Comparison of ENCODE assay signal across 8 cellular contexts in the genomic region with DNA sequence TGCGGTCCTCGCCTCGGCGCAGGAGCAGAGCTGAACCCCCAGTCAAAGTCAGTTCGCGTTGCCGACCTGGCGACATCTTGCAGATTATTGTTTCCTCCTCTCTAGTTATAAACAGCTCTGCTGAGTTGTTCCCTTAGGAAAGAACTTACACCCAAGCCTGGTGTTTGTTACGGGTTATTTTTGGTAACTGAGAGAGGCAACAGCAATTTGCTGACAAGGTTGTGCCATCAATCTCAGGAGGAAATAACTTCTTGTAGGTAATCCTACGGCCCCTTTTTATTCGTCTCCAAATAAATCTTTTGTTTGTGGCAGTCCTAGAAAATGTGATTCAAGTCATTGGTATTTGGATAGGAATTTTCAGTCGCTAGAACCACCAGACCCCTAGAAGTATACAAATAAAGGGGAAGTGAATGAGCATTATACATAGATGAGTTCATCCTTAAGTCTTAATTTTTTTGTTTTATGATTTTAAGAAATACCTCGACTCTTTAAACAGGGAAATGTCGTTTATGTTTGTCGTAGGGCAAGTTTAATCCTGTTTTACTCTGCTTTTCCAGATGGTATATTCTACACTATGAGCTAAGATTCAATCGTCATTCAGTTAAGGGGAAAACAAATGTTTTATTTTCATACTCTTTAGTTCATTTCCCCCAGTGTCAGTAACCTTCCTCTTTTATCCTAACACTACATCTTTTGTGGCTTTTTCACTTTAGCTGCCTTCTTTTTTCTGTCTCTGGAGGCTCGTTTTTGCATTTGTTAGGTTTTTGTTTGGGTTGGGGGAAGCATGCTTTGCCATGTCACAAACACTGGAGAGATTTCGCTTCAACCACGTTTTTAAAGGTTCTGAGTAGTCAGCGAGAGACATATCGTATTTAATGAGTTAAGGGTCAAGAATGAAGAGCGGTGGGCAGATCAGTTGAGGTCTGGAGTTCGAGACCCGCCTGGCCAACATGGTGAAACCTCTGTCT. TPM values are rescaled to one million over a fixed set of nuclear protein-coding genes. Genes with fewer than 3 reads are reported as not detected.
DNase-seq lines count a peak whose midpoint lies in the region; TF ChIP-seq lines count a peak whose summit lies in the region.

No MANE protein-coding gene starts in this region.

- peak; percentile 35 for DNase-seq in activated naive CD4-positive, alpha-beta T cell treated with Interleukin-2 at 50 U/mL for 16 hours
- DNase-seq in activated naive CD4-positive, alpha-beta T cell treated with anti-CD3 and anti-CD28 coated beads, Interleukin-2, amount 50 U/mL, for 16 hours = no peak
- peak; percentile 13 for DNase-seq in NCI-H460 (ENCODE audit: extremely low read depth, low read depth)
- no peak for DNase-seq in brain microvascular endothelial cell
- DNase-seq in kidney tubule cell (ENCODE audit: low spot score) = peak; percentile 81
- DNase-seq in suprapubic skin (ENCODE audit: low spot score in 2 of 2) = no peak
- DNase-seq in foreskin melanocyte = no peak
- DNase-seq in GM10248 (ENCODE audit: extremely low spot score) = no peak

- in situ Hi-C loops in brain microvascular endothelial cell (cut with HindIII; ENCODE audit: low pct_ligation_motif_present, low sequenced_read_pairs) = no loop called here

- no peaks in the 10 kb centered on the region for H3K9me3 ChIP-seq in suprapubic skin

- no peak for TF ChIP-seq EP300 in suprapubic skin (IDR thresholded peaks at IDR 0.05)

- H3K36me3 ChIP-seq in brain microvascular endothelial cell (replicated peaks) (no peaks in the 10 kb centered on the region), suprapubic skin (peaks cover 4% of the 10 kb centered on the region)

- H3K27me3 ChIP-seq in brain microvascular endothelial cell (replicated peaks) (no peaks in the 10 kb centered on the region), suprapubic skin (no peaks in the 10 kb centered on the region)

- TF ChIP-seq CTCF in brain microvascular endothelial cell (IDR thresholded peaks at IDR 0.05; ENCODE audit: low read depth, low read length, missing control alignments) (no peak), suprapubic skin (IDR thresholded peaks at IDR 0.05) (no peak), GM10248 (IDR thresholded peaks at IDR 0.05; ENCODE audit: control extremely low read depth, extremely low read depth, low read depth, missing control alignments) (no peak)

- H3K4me3 ChIP-seq in brain microvascular endothelial cell (ENCODE audit: low read depth, low read length) (peak overlapping the region; percentile 63), suprapubic skin (peak overlapping the region; percentile 91)

- CTCF ChIA-PET in GM10248 (lab: Yijun Ruan, JAX) = interaction anchor here (1.0 to 2.5 kb wide), 6 partner anchors 10 to 61 kb away, joined by 3 to 7 read pairs (median 4); no protein-coding TSS in a partner anchor

- H3K27ac ChIP-seq in brain microvascular endothelial cell (peak overlapping the region; percentile 14), suprapubic skin (peak overlapping the region; percentile 86)

- no peak for TF ChIP-seq POLR2A in suprapubic skin (IDR thresholded peaks at IDR 0.05)

- 28% methylated on average over 24 of the region's 24 CpGs for WGBS in suprapubic skin

- POLR2A ChIA-PET in GM10248 (lab: Yijun Ruan, JAX) = no interaction called here

- peaks cover 12% of the 10 kb centered on the region for H3K4me1 ChIP-seq in suprapubic skin

RNA-seq across cellular contexts. Expression of gene PM20D2, which starts 1.2 kb away (rescaled TPM):
- total RNA-seq in NCI-H460 (2014; rRNA removed; shearing (Covaris generic)) = 31.1 and 32.0 TPM in 2 replicates
- polyA plus RNA-seq in NCI-H460 (2014; cell fraction: nucleus; rRNA removed) = 32.8 and 43.9 TPM in 2 replicates
- 10 to 100 TPM; 15.3 to 18.6 (median 16.7) TPM for total RNA-seq in suprapubic skin

RNA-seq across cellular contexts. Expression of gene SRSF12, which starts 29.2 kb away (rescaled TPM):
- total RNA-seq in NCI-H460 (2014; rRNA removed; shearing (Covaris generic)) = 0.29 and 0.37 TPM in 2 replicates
- polyA plus RNA-seq in NCI-H460 (2014; cell fraction: nucleus; rRNA removed) = 0.02 and 0.04 TPM in 2 replicates
- under 1 TPM in 2 of 4 donors, not detected in 2; 0.15 to 0.36 TPM for total RNA-seq in suprapubic skin

Comparison
In these comparisons a context has a peak if more than half of its experiments do, and no peak if none do; other contexts are left out.
1. DNase-seq: peak in activated naive CD4-positive, alpha-beta T cell treated with Interleukin-2 at 50 U/mL for 16 hours (single experiment), NCI-H460 (single experiment) and kidney tubule cell (single experiment); none in activated naive CD4-positive, alpha-beta T cell treated with anti-CD3 and anti-CD28 coated beads, Interleukin-2, amount 50 U/mL, for 16 hours (single experiment), brain microvascular endothelial cell (single experiment), suprapubic skin (0 of 2), foreskin melanocyte (single experiment) and GM10248 (single experiment).